ENCODE assay signal across 18 cellular contexts in the genomic region with DNA sequence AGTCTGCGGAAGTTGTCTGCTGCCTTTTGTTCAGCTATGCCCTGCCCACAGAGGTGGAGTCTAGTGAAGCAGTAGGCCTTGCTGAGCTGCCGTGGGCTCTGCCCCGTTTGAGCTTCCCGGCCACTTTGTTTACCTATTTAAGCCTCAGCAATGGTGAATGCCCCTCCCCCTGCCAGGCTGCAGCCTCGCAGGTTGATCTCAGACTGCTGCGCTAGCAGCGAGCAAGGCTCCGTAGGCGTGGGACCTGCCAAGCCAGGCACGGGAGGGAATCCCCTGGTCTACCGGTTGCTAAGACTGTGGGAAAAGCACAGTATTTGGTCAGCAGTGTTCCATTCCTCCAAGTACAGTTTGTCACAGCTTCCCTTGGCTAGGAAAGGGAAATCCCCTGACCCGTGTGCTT.
DNase-seq lines count a peak whose midpoint lies in the region; ATAC-seq and FAIRE-seq lines count a peak whose summit lies in the region.
"Had no signal": no experiment of that assay in that cellular context is flagged by ENCODE, and none has a peak within 500 bp of the region (broad histone marks: within the 10 kb centered on the region; RNA-seq: fewer than 3 reads in every experiment).

No MANE protein-coding gene starts in this region.

- H2BK5ac ChIP-seq in trophoblast cell (ENCODE audit: low read depth, low read length, poor library complexity), result no peak overlapping the region

- peak overlapping the region; percentile 29 for H3K4me3 ChIP-seq in trophoblast cell (ENCODE audit: low read depth, low read length)

- H3K4me1 Mint-ChIP-seq in activated naive CD4-positive, alpha-beta T cell treated with anti-CD3 and anti-CD28 coated beads, Interleukin-2, amount 10 ng/mL, durations not matched to agents 7 days and 5 days, result no peaks in the 10 kb centered on the region

- H3K79me2 ChIP-seq in trophoblast cell (ENCODE audit: control insufficient read depth, insufficient read depth, low read length, poor library complexity), result no peaks in the 10 kb centered on the region

- CTCF ChIA-PET in activated naive CD4-positive, alpha-beta T cell treated with anti-CD3 and anti-CD28 coated beads, Interleukin-2, amount 10 ng/mL, durations not matched to agents 7 days and 5 days (lab: Charles Lee), result no interaction called here

- H3K9me3 Mint-ChIP-seq in activated naive CD4-positive, alpha-beta T cell treated with anti-CD3 and anti-CD28 coated beads, Interleukin-2, amount 10 ng/mL, durations not matched to agents 7 days and 5 days, result no peaks in the 10 kb centered on the region

- H3K79me1 ChIP-seq in trophoblast cell (ENCODE audit: low read length), result no peaks in the 10 kb centered on the region

- DNase-seq in activated naive CD4-positive, alpha-beta T cell treated with Interleukin-2 at 50 U/mL for 16 hours, result peak; percentile 11
- DNase-seq in activated naive CD4-positive, alpha-beta T cell treated with anti-CD3 and anti-CD28 coated beads, Interleukin-2, amount 10 ng/mL, durations not matched to agents 7 days and 5 days, result no peak
- DNase-seq in NCI-H146 (lab: John Stamatoyannopoulos, UW) (peak; percentile 69), trophoblast cell (no peak), AML-193 (lab: John Stamatoyannopoulos, UW) (no peak), HTR-8/SVneo (ENCODE audit: insufficient read length, low spot score) (no peak)
- peak; percentile 2 for DNase-seq in activated T-helper 9 cell treated with anti-CD3 and anti-CD28 coated beads, Interleukin-2, amount 50 U/mL, for 16 hours (ENCODE audit: low read depth)
- DNase-seq: C1 segment of cervical spinal cord; DMS79; GDM1; Karpas-422; MM.1S; NCI-H1105 treated with DMSO at 0.1 percent for 48 hours; NCI-H2029 treated with DMSO at 0.1 percent for 48 hours; NCI-H524 treated with DMSO at 0.1 percent for 48 hours; NK-92 treated with Interleukin-12 subunit alpha and Interleukin-12 subunit beta, amount 100 ng/mL, for 24 hours had no signal

- H2BK120ac ChIP-seq in trophoblast cell (ENCODE audit: insufficient read depth, low read length, poor library complexity), result no peak overlapping the region

- WGBS in trophoblast cell (ENCODE audit: extremely low coverage, insufficient coverage, insufficient read length), result no CpG with 5 or more reads among the region's 12 CpGs

- no peak overlapping the region for H3K4ac ChIP-seq in trophoblast cell (ENCODE audit: low read depth, low read length)

- H2AK5ac ChIP-seq in trophoblast cell (ENCODE audit: low read length), result no peak overlapping the region

- ATAC-seq in HG02678 (IDR thresholded peaks at IDR 0.05; ENCODE audit: unreplicated experiment), result no peak

- no peak overlapping the region for H3K4me3 Mint-ChIP-seq in activated naive CD4-positive, alpha-beta T cell treated with anti-CD3 and anti-CD28 coated beads, Interleukin-2, amount 10 ng/mL, durations not matched to agents 7 days and 5 days

- no peak overlapping the region for H4K12ac ChIP-seq in trophoblast cell (ENCODE audit: low read depth, low read length)

- no peak overlapping the region for H3K27ac Mint-ChIP-seq in activated naive CD4-positive, alpha-beta T cell treated with anti-CD3 and anti-CD28 coated beads, Interleukin-2, amount 10 ng/mL, durations not matched to agents 7 days and 5 days

- H3K23ac ChIP-seq in trophoblast cell (ENCODE audit: low read length), result no peak overlapping the region

- no peak overlapping the region for H3K4me2 ChIP-seq in trophoblast cell (ENCODE audit: low read length)

- H3K9me3 ChIP-seq in trophoblast cell (ENCODE audit: insufficient read depth, low read depth, low read length), result peaks cover 6% of the 10 kb centered on the region

- H3K27me3 ChIP-seq in trophoblast cell (ENCODE audit: insufficient read depth, low read length), result no peaks in the 10 kb centered on the region

- no peak overlapping the region for H2BK12ac ChIP-seq in trophoblast cell (ENCODE audit: low read length)

- no peak overlapping the region for H2AFZ ChIP-seq in trophoblast cell (ENCODE audit: insufficient read depth, low read length, poor library complexity)

- H3K27ac ChIP-seq in trophoblast cell (ENCODE audit: low read depth, low read length), result no peak overlapping the region

- H3K36me3 Mint-ChIP-seq in activated naive CD4-positive, alpha-beta T cell treated with anti-CD3 and anti-CD28 coated beads, Interleukin-2, amount 10 ng/mL, durations not matched to agents 7 days and 5 days, result no peaks in the 10 kb centered on the region

- H4K91ac ChIP-seq in trophoblast cell (ENCODE audit: low read depth, low read length), result no peak overlapping the region

- FAIRE-seq in HTR-8/SVneo (lab: Jason Lieb, UNC), result no peak
- FAIRE-seq: GM12892 had no signal

- H3K4me1 ChIP-seq in trophoblast cell (ENCODE audit: control insufficient read depth in 1 of 2, insufficient read depth in 2 of 2, low read length in 2 of 2), result peaks cover 0 to 3% of the 10 kb centered on the region in 2 experiments

- no peak overlapping the region for H3K9ac ChIP-seq in trophoblast cell (ENCODE audit: low read length)

- no peak overlapping the region for H3K18ac ChIP-seq in trophoblast cell (ENCODE audit: low read length)

- no peaks in the 10 kb centered on the region for H3K27me3 Mint-ChIP-seq in activated naive CD4-positive, alpha-beta T cell treated with anti-CD3 and anti-CD28 coated beads, Interleukin-2, amount 10 ng/mL, durations not matched to agents 7 days and 5 days

- H3K14ac ChIP-seq in trophoblast cell (ENCODE audit: low read length), result no peak overlapping the region

- no peaks in the 10 kb centered on the region for H3K36me3 ChIP-seq in trophoblast cell (ENCODE audit: control insufficient read depth in 1 of 2, insufficient read depth in 2 of 2, low read length in 2 of 2)

- no peak overlapping the region for H4K8ac ChIP-seq in trophoblast cell (ENCODE audit: low read depth, low read length)

Comparison
In these comparisons a context has a peak if more than half of its experiments do, and no peak if none do; other contexts are left out.
1. DNase-seq: peak in activated naive CD4-positive, alpha-beta T cell treated with Interleukin-2 at 50 U/mL for 16 hours (single experiment), NCI-H146 (single experiment) and activated T-helper 9 cell treated with anti-CD3 and anti-CD28 coated beads, Interleukin-2, amount 50 U/mL, for 16 hours (single experiment); none in activated naive CD4-positive, alpha-beta T cell treated with anti-CD3 and anti-CD28 coated beads, Interleukin-2, amount 10 ng/mL, durations not matched to agents 7 days and 5 days (single experiment), trophoblast cell (0 of 2), AML-193 (0 of 2) and HTR-8/SVneo (single experiment).